Comparison of ENCODE assay signal across 8 cellular contexts in genomic region chr12:56160894-56161667, GRCh38. TPM values are rescaled to one million over a fixed set of nuclear protein-coding genes. Genes with fewer than 3 reads are reported as not detected.
DNase-seq lines count a peak whose midpoint lies in the region; ATAC-seq and TF ChIP-seq lines count a peak whose summit lies in the region.

No MANE protein-coding gene starts in this region.

- H3K79me2 ChIP-seq in HCT116 (ENCODE audit: insufficient read depth, low read length) (peaks cover 43% of the 10 kb centered on the region), hepatocyte (peaks cover 32% of the 10 kb centered on the region)

- peak overlapping the region; percentile 96 for H3K27ac Mint-ChIP-seq in activated CD8-positive, alpha-beta T cell treated with anti-CD3 and anti-CD28 coated beads, Interleukin-2, amount 10 ng/mL, durations not matched to agents 7 days and 5 days
- H3K27ac Mint-ChIP-seq in stimulated activated effector memory CD8-positive, alpha-beta T cell treated with anti-CD3 and anti-CD28 coated beads, Interleukin-12 subunit alpha, Interleukin-12 subunit beta, amount 100 ng/mL, for 72 hours = peak overlapping the region; percentile 98

- CTCF ChIA-PET in HCT116 (lab: Charles Lee) = interaction anchor here (0.9 kb wide), 1 partner anchor 29 kb away, joined by 3 read pairs; no protein-coding TSS in a partner anchor
- CTCF ChIA-PET in activated CD8-positive, alpha-beta T cell treated with anti-CD3 and anti-CD28 coated beads, Interleukin-2, amount 10 ng/mL, durations not matched to agents 7 days and 5 days (lab: Charles Lee) = interaction anchor here (1.6 to 8.3 kb wide), 3 partner anchors 28 to 76 kb away, joined by 3 to 74 read pairs (median 50); partner anchors contain the start of genes ESYT1 and SMARCC2

- H3K27ac ChIP-seq in HCT116 (ENCODE audit: low read depth, low read length) (peak overlapping the region; percentile 28), hepatocyte (peak overlapping the region; percentile 99)

- H3K4me1 ChIP-seq in HCT116 (ENCODE audit: control insufficient read depth in 1 of 2, insufficient read depth in 2 of 2, low read length in 2 of 2) (peaks cover 12 to 24% of the 10 kb centered on the region in 2 experiments), hepatocyte (ENCODE audit: insufficient read depth) (peaks cover 30% of the 10 kb centered on the region)

- no peak for TF ChIP-seq RAD21 in HCT116 (IDR thresholded peaks at IDR 0.05; ENCODE audit: low read depth)

- no peaks in the 10 kb centered on the region for H3K9me3 ChIP-seq in HCT116 (ENCODE audit: control insufficient read depth in 1 of 2, insufficient read depth in 1 of 2, low read depth in 1 of 2, low read length in 2 of 2)
- no peaks in the 10 kb centered on the region for H3K9me3 ChIP-seq in hepatocyte (ENCODE audit: low read depth)

- no peak overlapping the region for H3K9ac ChIP-seq in HCT116 (ENCODE audit: low read length)

- in situ Hi-C loops in KBM-7 (cut with MboI; ENCODE audit: low pct_unique_long_range_greater_than_20kb, low sequenced_read_pairs) = no loop called here

- no peaks in the 10 kb centered on the region for H3K9me3 Mint-ChIP-seq in activated CD8-positive, alpha-beta T cell treated with anti-CD3 and anti-CD28 coated beads, Interleukin-2, amount 10 ng/mL, durations not matched to agents 7 days and 5 days (ENCODE audit: insufficient read depth)
- no peaks in the 10 kb centered on the region for H3K9me3 Mint-ChIP-seq in stimulated activated effector memory CD8-positive, alpha-beta T cell treated with anti-CD3 and anti-CD28 coated beads, Interleukin-12 subunit alpha, Interleukin-12 subunit beta, amount 100 ng/mL, for 72 hours

- no peaks in the 10 kb centered on the region for H3K27me3 Mint-ChIP-seq in activated CD8-positive, alpha-beta T cell treated with anti-CD3 and anti-CD28 coated beads, Interleukin-2, amount 10 ng/mL, durations not matched to agents 7 days and 5 days (ENCODE audit: low read depth)

- ATAC-seq in HCT116 = no peak
- ATAC-seq in activated CD8-positive, alpha-beta T cell treated with anti-CD3 and anti-CD28 coated beads, Interleukin-2, amount 10 ng/mL, durations not matched to agents 7 days and 5 days = no peak
- ATAC-seq in stimulated activated effector memory CD8-positive, alpha-beta T cell treated with anti-CD3 and anti-CD28 coated beads, Interleukin-12 subunit alpha, Interleukin-12 subunit beta, amount 100 ng/mL, for 72 hours = no peak

- TF ChIP-seq CTCF in HCT116 (IDR thresholded peaks at IDR 0.05 in 2 of 3, conservative IDR thresholded peaks at IDR 0.05 in 1 of 3; ENCODE audit: borderline replicate concordance in 1 of 3, insufficient read depth in 1 of 3, low read depth in 2 of 3, low read length in 2 of 3) = no peak
- TF ChIP-seq CTCF in hepatocyte (IDR thresholded peaks at IDR 0.05; ENCODE audit: poor library complexity) = no peak

- H3K4me3 ChIP-seq in HCT116 (replicated peaks in 1 of 2; ENCODE audit: low read depth in 1 of 2, low read length in 2 of 2) (no peak overlapping the region), hepatocyte (no peak overlapping the region)

- peak overlapping the region; percentile 90 for H3K4me3 Mint-ChIP-seq in activated CD8-positive, alpha-beta T cell treated with anti-CD3 and anti-CD28 coated beads, Interleukin-2, amount 10 ng/mL, durations not matched to agents 7 days and 5 days
- peak overlapping the region; percentile 97 for H3K4me3 Mint-ChIP-seq in stimulated activated effector memory CD8-positive, alpha-beta T cell treated with anti-CD3 and anti-CD28 coated beads, Interleukin-12 subunit alpha, Interleukin-12 subunit beta, amount 100 ng/mL, for 72 hours

- POLR2A ChIA-PET in HCT116 (lab: Charles Lee) = interaction anchor here (0.5 to 1.7 kb wide), 4 partner anchors 29 to 103 kb away, joined by 3 to 7 read pairs (median 4); partner anchors contain the start of genes ESYT1, RPL41 and ZC3H10
- POLR2A ChIA-PET in activated CD8-positive, alpha-beta T cell treated with anti-CD3 and anti-CD28 coated beads, Interleukin-2, amount 10 ng/mL, durations not matched to agents 7 days and 5 days (lab: Charles Lee) = interaction anchor here (1.5 to 6.6 kb wide), 9 partner anchors 9 to 43 kb away, joined by 6 to 77 read pairs (median 12); partner anchors contain the start of genes ESYT1, SMARCC2 and ZC3H10

- no peak overlapping the region for H3K4me2 ChIP-seq in HCT116 (ENCODE audit: low read length)
- peak overlapping the region; percentile 88 for H3K4me2 ChIP-seq in hepatocyte

- H2AFZ ChIP-seq in HCT116 (ENCODE audit: low read depth, low read length, poor library complexity, severe bottlenecking) (no peak overlapping the region), hepatocyte (no peak overlapping the region)

- BruUV-seq in HCT116 (replicated peaks; lab: Mats Ljungman, UMichigan) = no TSS peak

- DNase-seq in HCT116 (ENCODE audit: low read depth, low spot score) (no peak), hepatocyte (ENCODE audit: low spot score) (no peak), KBM-7 (no peak), globus pallidus (ENCODE audit: low spot score) (no peak), HUDEP-2 (lab: John Stamatoyannopoulos, UW; ENCODE audit: unreplicated experiment in 76 of 76) (no peak), NCI-H510A (lab: John Stamatoyannopoulos, UW) (no peak)
- DNase-seq in activated CD8-positive, alpha-beta T cell treated with anti-CD3 and anti-CD28 coated beads, Interleukin-2, amount 10 ng/mL, durations not matched to agents 7 days and 5 days = no peak
- DNase-seq in stimulated activated effector memory CD8-positive, alpha-beta T cell treated with anti-CD3 and anti-CD28 coated beads, Interleukin-12 subunit alpha, Interleukin-12 subunit beta, amount 100 ng/mL, for 72 hours (ENCODE audit: low spot score in 2 of 2) = no peak

- H3K36me3 Mint-ChIP-seq in activated CD8-positive, alpha-beta T cell treated with anti-CD3 and anti-CD28 coated beads, Interleukin-2, amount 10 ng/mL, durations not matched to agents 7 days and 5 days (ENCODE audit: low read depth) = peaks cover 78% of the 10 kb centered on the region
- peaks cover 100% of the 10 kb centered on the region for H3K36me3 Mint-ChIP-seq in stimulated activated effector memory CD8-positive, alpha-beta T cell treated with anti-CD3 and anti-CD28 coated beads, Interleukin-12 subunit alpha, Interleukin-12 subunit beta, amount 100 ng/mL, for 72 hours

- H3K36me3 ChIP-seq in HCT116 (ENCODE audit: control insufficient read depth in 1 of 2, insufficient read depth in 2 of 2, low read length in 2 of 2) (peaks cover 50% of the 10 kb centered on the region in 2 experiments; a peak in 3 of 4 replicates), hepatocyte (replicated peaks; ENCODE audit: insufficient read depth, low read depth) (no peaks in the 10 kb centered on the region)

- no peaks in the 10 kb centered on the region for H4K20me1 ChIP-seq in HCT116 (ENCODE audit: insufficient read depth)
- H4K20me1 ChIP-seq in hepatocyte (ENCODE audit: insufficient read depth, poor library complexity, severe bottlenecking) = peaks cover 29% of the 10 kb centered on the region

- H3K27me3 ChIP-seq in HCT116 (ENCODE audit: insufficient read depth, low read length) (no peaks in the 10 kb centered on the region), hepatocyte (no peaks in the 10 kb centered on the region)

- no peak for TF ChIP-seq POLR2A in HCT116 (IDR thresholded peaks at IDR 0.05; ENCODE audit: borderline replicate concordance, extremely low read depth, insufficient read depth, insufficient read length)

- intact Hi-C loops in HCT116 (cut with micrococcal nuclease) = no loop called here

- H3K9me2 ChIP-seq in HCT116 (ENCODE audit: insufficient read depth) (no peaks in the 10 kb centered on the region), hepatocyte (replicated peaks; ENCODE audit: insufficient read depth) (no peaks in the 10 kb centered on the region)

- 84% methylated on average over 11 of the region's 11 CpGs for WGBS in hepatocyte (ENCODE audit: low lambda C conversion rate, missing lambda C conversion rate)

- peaks cover 39% of the 10 kb centered on the region for H3K4me1 Mint-ChIP-seq in activated CD8-positive, alpha-beta T cell treated with anti-CD3 and anti-CD28 coated beads, Interleukin-2, amount 10 ng/mL, durations not matched to agents 7 days and 5 days (ENCODE audit: low read depth)
- H3K4me1 Mint-ChIP-seq in stimulated activated effector memory CD8-positive, alpha-beta T cell treated with anti-CD3 and anti-CD28 coated beads, Interleukin-12 subunit alpha, Interleukin-12 subunit beta, amount 100 ng/mL, for 72 hours = peaks cover 63% of the 10 kb centered on the region

- RAD21 ChIA-PET in HCT116 (lab: Charles Lee; ENCODE audit: low non-redundant PET in 1 of 2, low total read pairs in 2 of 2, uncharacterized antibody in 2 of 2, unreplicated experiment in 2 of 2) = no interaction called here

TF ChIP-seq in HCT116, 20 proteins besides CTCF, POLR2A, EP300 and RAD21:
- no peak for TF ChIP-seq YY1 (IDR thresholded peaks at IDR 0.05; ENCODE audit: extremely low read depth, insufficient replicate concordance, low read depth, low read length)

RNA-seq across cellular contexts. Expression of gene MYL6, which starts 2.9 kb away (rescaled TPM):
- total RNA-seq in HCT116 (2021; ENCODE audit: unreplicated experiment) (554 TPM), hepatocyte (1,441 and 1,490 TPM in 2 replicates)
- 910 and 946 TPM in 2 replicates for polyA plus RNA-seq in HCT116 (2012)
- 1,000 to 10,000 TPM; 1,527 to 1,542 TPM for total RNA-seq in activated CD8-positive, alpha-beta T cell treated with anti-CD3 and anti-CD28 coated beads, Interleukin-2, amount 10 ng/mL, durations not matched to agents 7 days and 5 days
- polyA plus RNA-seq in hepatocyte = 2,273 and 2,387 TPM in 2 replicates

RNA-seq across cellular contexts. Expression of gene MYL6B, which starts 8.7 kb away (rescaled TPM):
- total RNA-seq in HCT116 (2021; ENCODE audit: unreplicated experiment) (94.3 TPM), hepatocyte (80.6 and 98.1 TPM in 2 replicates)
- 92.6 and 103 TPM in 2 replicates for polyA plus RNA-seq in HCT116 (2012)
- total RNA-seq in activated CD8-positive, alpha-beta T cell treated with anti-CD3 and anti-CD28 coated beads, Interleukin-2, amount 10 ng/mL, durations not matched to agents 7 days and 5 days = 10 to 100 TPM; 60.0 to 60.7 TPM
- polyA plus RNA-seq in hepatocyte = 82.2 and 83.9 TPM in 2 replicates

RNA-seq across cellular contexts. Expression of gene SMARCC2, which starts 28.2 kb away (rescaled TPM):
- 99.7 TPM for total RNA-seq in HCT116 (2021; ENCODE audit: unreplicated experiment)
- 46.0 and 55.3 TPM in 2 replicates for polyA plus RNA-seq in HCT116 (2012)
- total RNA-seq in activated CD8-positive, alpha-beta T cell treated with anti-CD3 and anti-CD28 coated beads, Interleukin-2, amount 10 ng/mL, durations not matched to agents 7 days and 5 days = 100 to 1,000 TPM; 144 to 154 TPM
- 34.8 and 37.4 TPM in 2 replicates for total RNA-seq in hepatocyte
- 68.6 and 72.4 TPM in 2 replicates for polyA plus RNA-seq in hepatocyte

RNA-seq across cellular contexts. Expression of gene ESYT1, which starts 33.0 kb away (rescaled TPM):
- 80.9 TPM for total RNA-seq in HCT116 (2021; ENCODE audit: unreplicated experiment)
- polyA plus RNA-seq in HCT116 (2012) = 67.3 and 87.6 TPM in 2 replicates
- total RNA-seq in activated CD8-positive, alpha-beta T cell treated with anti-CD3 and anti-CD28 coated beads, Interleukin-2, amount 10 ng/mL, durations not matched to agents 7 days and 5 days = 100 to 1,000 TPM; 317 to 333 TPM
- total RNA-seq in hepatocyte = 44.9 and 52.3 TPM in 2 replicates
- polyA plus RNA-seq in hepatocyte = 40.0 and 43.8 TPM in 2 replicates

RNA-seq across cellular contexts. Expression of gene ZC3H10, which starts 43.0 kb away (rescaled TPM):
- total RNA-seq in HCT116 (2021; ENCODE audit: unreplicated experiment) = 8.7 TPM
- polyA plus RNA-seq in HCT116 (2012) = 3.6 and 3.7 TPM in 2 replicates
- total RNA-seq in activated CD8-positive, alpha-beta T cell treated with anti-CD3 and anti-CD28 coated beads, Interleukin-2, amount 10 ng/mL, durations not matched to agents 7 days and 5 days = 10 to 100 TPM in 1 of 2 experiments, 1 to 10 TPM in 1; 9.1 to 10.6 TPM
- 3.7 and 9.0 TPM in 2 replicates for total RNA-seq in hepatocyte
- 2.2 and 5.7 TPM in 2 replicates for polyA plus RNA-seq in hepatocyte
